8 cellular contexts compared by ENCODE assay signal in the genomic region with DNA sequence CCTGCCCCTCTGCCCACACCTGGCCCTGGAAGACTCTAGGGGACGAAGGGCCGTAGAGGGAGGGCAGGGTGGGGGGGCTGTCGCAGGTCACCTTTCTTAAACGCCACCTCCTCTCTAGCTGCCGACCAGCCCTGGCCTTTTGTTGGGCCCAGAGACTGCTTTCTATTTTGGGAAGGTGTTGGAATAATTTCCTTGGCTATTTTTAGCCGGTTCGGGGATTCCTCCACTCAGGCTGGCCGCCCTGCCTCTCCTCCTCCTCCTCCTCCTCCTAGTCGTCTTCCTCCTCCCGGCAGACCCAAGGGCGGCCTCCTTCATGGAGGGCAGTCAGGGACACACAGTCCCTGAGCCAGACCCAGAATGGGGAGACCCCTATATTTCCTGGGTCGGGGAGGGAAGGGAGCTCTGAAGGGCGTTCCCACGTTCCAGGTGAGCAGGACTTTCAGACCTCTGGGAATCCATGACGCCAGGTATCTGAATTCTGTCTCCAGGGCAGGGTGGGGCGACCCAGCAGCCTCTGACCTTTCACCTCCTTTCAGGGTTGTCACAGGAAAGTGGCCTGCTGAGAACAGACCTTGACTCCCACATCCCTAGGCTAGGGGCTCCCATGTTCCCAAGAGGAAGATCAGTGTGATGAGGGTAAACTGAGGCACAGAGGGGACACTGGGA. TPM values are rescaled to one million over a fixed set of nuclear protein-coding genes. Genes with fewer than 3 reads are reported as not detected.
DNase-seq lines count a peak whose midpoint lies in the region; ATAC-seq and TF ChIP-seq lines count a peak whose summit lies in the region.

No MANE protein-coding gene starts in this region.

- H3K4me3 ChIP-seq in right atrium auricular region (peak overlapping the region; percentile 31 to 63), gastrocnemius medialis (peak overlapping the region; percentile 57 to 80 (median 60))

- POLR2A ChIA-PET in activated CD8-positive, alpha-beta T cell treated with anti-CD3 and anti-CD28 coated beads for 36 hours (lab: Charles Lee) = interaction anchor here (0.7 to 2.9 kb wide), 3 partner anchors 11 to 23 kb away, joined by 4 to 12 read pairs (median 5); a partner anchor contains a TSS

- H3K36me3 Mint-ChIP-seq in activated CD8-positive, alpha-beta T cell treated with anti-CD3 and anti-CD28 coated beads for 36 hours (ENCODE audit: low read depth) = no peaks in the 10 kb centered on the region

- peak in 1 of 2 donors; percentile 21 for TF ChIP-seq POLR2A in gastrocnemius medialis (IDR thresholded peaks at IDR 0.05)
- TF ChIP-seq POLR2A in GM18505 (IDR thresholded peaks at IDR 0.05; ENCODE audit: borderline replicate concordance, extremely low read depth, insufficient read depth, insufficient read length) = no peak

- no peaks in the 10 kb centered on the region for H3K9me3 Mint-ChIP-seq in activated CD8-positive, alpha-beta T cell treated with anti-CD3 and anti-CD28 coated beads for 36 hours

- ATAC-seq in activated CD8-positive, alpha-beta T cell treated with anti-CD3 and anti-CD28 coated beads for 36 hours = no peak
- ATAC-seq in gastrocnemius medialis (peak; percentile 80 to 83), GM21717 (IDR thresholded peaks at IDR 0.05; ENCODE audit: unreplicated experiment) (no peak), GM18505 (IDR thresholded peaks at IDR 0.05; ENCODE audit: unreplicated experiment) (no peak)

- H3K36me3 ChIP-seq in ES-I3 (ENCODE audit: insufficient read depth, low read length) = no peaks in the 10 kb centered on the region
- H3K36me3 ChIP-seq in right atrium auricular region = no peaks in the 10 kb centered on the region
- H3K36me3 ChIP-seq in gastrocnemius medialis = no peaks in the 10 kb centered on the region

- H3K27me3 Mint-ChIP-seq in activated CD8-positive, alpha-beta T cell treated with anti-CD3 and anti-CD28 coated beads for 36 hours = peaks cover 18% of the 10 kb centered on the region

- intact Hi-C loops in activated CD8-positive, alpha-beta T cell treated with anti-CD3 and anti-CD28 coated beads for 36 hours (cut with micrococcal nuclease) = no loop called here
- intact Hi-C loops in gastrocnemius medialis (cut with DNase I; ENCODE audit: low total_unique reads) = loop anchor here (2.0 to 5.0 kb wide), 2 partner anchors 19 to 47 kb away; a partner anchor contains a TSS

- H3K9me3 ChIP-seq in ES-I3 (ENCODE audit: control insufficient read depth, insufficient read depth, low read length) (no peaks in the 10 kb centered on the region), right atrium auricular region (no peaks in the 10 kb centered on the region), gastrocnemius medialis (no peaks in the 10 kb centered on the region)

- H3K4me1 Mint-ChIP-seq in activated CD8-positive, alpha-beta T cell treated with anti-CD3 and anti-CD28 coated beads for 36 hours (ENCODE audit: low read depth) = peaks cover 24% of the 10 kb centered on the region

- peaks cover 16% of the 10 kb centered on the region for H3K4me1 ChIP-seq in ES-I3 (ENCODE audit: insufficient read depth, low read length)
- peaks cover 0 to 48% of the 10 kb centered on the region in 2 donors for H3K4me1 ChIP-seq in right atrium auricular region
- peaks cover 29 to 45% of the 10 kb centered on the region in 2 donors for H3K4me1 ChIP-seq in gastrocnemius medialis

- H3K27me3 ChIP-seq in right atrium auricular region (no peaks in the 10 kb centered on the region), gastrocnemius medialis (no peaks in the 10 kb centered on the region)

- TF ChIP-seq CTCF in activated CD8-positive, alpha-beta T cell treated with anti-CD3 and anti-CD28 coated beads for 36 hours (IDR thresholded peaks at IDR 0.05) = no peak
- TF ChIP-seq CTCF in right atrium auricular region (IDR thresholded peaks at IDR 0.05) (no peak), gastrocnemius medialis (IDR thresholded peaks at IDR 0.05 in 4 of 5, conservative IDR thresholded peaks at IDR 0.05 in 1 of 5) (no peak)

- peak overlapping the region; percentile 29 for H3K4me3 Mint-ChIP-seq in activated CD8-positive, alpha-beta T cell treated with anti-CD3 and anti-CD28 coated beads for 36 hours

- H3K27ac ChIP-seq in right atrium auricular region (peak overlapping the region; percentile 88 to 95), gastrocnemius medialis (peak overlapping the region; percentile 89 to 95 (median 91))

- in situ Hi-C loops in gastrocnemius medialis (cut with MboI; ENCODE audit: low sequenced_read_pairs in 4 of 4) = no loop called here

- CTCF ChIA-PET in activated CD8-positive, alpha-beta T cell treated with anti-CD3 and anti-CD28 coated beads for 36 hours (lab: Charles Lee) = interaction anchor here (1.0 kb wide), 1 partner anchor 18 kb away, joined by 3 read pairs; no protein-coding TSS in a partner anchor

- no peak overlapping the region for H3K27ac Mint-ChIP-seq in activated CD8-positive, alpha-beta T cell treated with anti-CD3 and anti-CD28 coated beads for 36 hours

- peak overlapping the region; percentile 63; the same call in 1 of the 2 replicates for H3K9ac ChIP-seq in ES-I3 (ENCODE audit: low read depth, low read length)

- no peak for DNase-seq in activated CD8-positive, alpha-beta T cell treated with anti-CD3 and anti-CD28 coated beads for 36 hours
- DNase-seq in right atrium auricular region (ENCODE audit: low spot score) (no peak), gastrocnemius medialis (peak; percentile 42 to 69), LoVo (ENCODE audit: low spot score) (no peak)
- no peak for DNase-seq in stimulated activated CD4-positive, alpha-beta T cell treated with anti-CD3 and anti-CD28 coated beads, Interleukin-1b, Interleukin-23, amount 100 ng/mL, for 48 hours

RNA-seq across cellular contexts. Expression of a gene that starts 19.9 kb away (rescaled TPM):
- 100 to 1,000 TPM in 1 of 2 experiments, 10 to 100 TPM in 1; 98.3 to 102 TPM for total RNA-seq in activated CD8-positive, alpha-beta T cell treated with anti-CD3 and anti-CD28 coated beads for 36 hours
- 100 to 1,000 TPM; 205 to 218 TPM for total RNA-seq in right atrium auricular region
- 10 to 100 TPM; 32.2 to 48.7 (median 41.7) TPM for total RNA-seq in gastrocnemius medialis

RNA-seq across cellular contexts. Expression of a gene that starts 39.0 kb away (rescaled TPM):
- 10 to 100 TPM; 90.9 to 96.3 TPM for total RNA-seq in activated CD8-positive, alpha-beta T cell treated with anti-CD3 and anti-CD28 coated beads for 36 hours
- total RNA-seq in right atrium auricular region (10 to 100 TPM in 1 of 2 donors, 1 to 10 TPM in 1; 9.9 to 16.2 TPM), gastrocnemius medialis (10 to 100 TPM; 14.8 to 34.1 (median 23.6) TPM)

Comparison
In these comparisons a context has a peak if more than half of its experiments do, and no peak if none do; other contexts are left out.
1. ATAC-seq: peak in gastrocnemius medialis (2 of 2); none in activated CD8-positive, alpha-beta T cell treated with anti-CD3 and anti-CD28 coated beads for 36 hours (single experiment), GM21717 (single experiment) and GM18505 (single experiment).
2. DNase-seq: peak in gastrocnemius medialis (2 of 2); none in activated CD8-positive, alpha-beta T cell treated with anti-CD3 and anti-CD28 coated beads for 36 hours (single experiment), right atrium auricular region (single experiment), LoVo (single experiment) and stimulated activated CD4-positive, alpha-beta T cell treated with anti-CD3 and anti-CD28 coated beads, Interleukin-1b, Interleukin-23, amount 100 ng/mL, for 48 hours (single experiment).